2 cellular contexts compared by ENCODE assay signal in the genomic region with DNA sequence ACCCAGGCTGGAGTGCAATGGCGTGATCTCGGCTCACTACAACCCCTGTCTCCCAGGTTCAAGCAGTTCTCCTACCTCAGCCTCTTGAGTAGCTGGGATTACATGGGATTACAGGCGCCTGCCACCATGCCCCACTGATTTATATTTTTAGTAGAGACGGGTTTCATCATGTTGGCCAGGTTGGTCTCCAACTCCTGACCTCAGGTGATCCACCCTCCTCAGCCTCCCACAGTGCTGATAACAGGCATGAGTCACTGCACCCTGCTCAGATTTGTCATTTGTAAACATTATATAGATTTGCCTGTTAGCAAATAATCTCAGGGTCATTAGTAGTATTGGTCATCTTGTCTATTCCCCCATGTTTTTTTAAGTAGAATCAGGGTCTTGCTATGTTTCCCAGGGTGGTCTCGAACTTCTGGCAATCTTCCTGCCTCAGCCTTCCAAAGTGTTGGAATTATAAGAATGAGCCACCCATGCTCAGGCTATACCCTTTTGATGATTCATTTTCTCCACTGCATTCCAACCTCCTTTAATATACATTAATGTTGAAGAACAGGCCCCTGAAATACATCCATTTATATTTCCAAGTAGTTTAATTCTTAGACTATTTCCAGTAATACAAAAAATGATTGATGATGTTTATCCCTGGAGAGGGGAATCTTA.
TF ChIP-seq lines count a peak whose summit lies in the region.

No MANE protein-coding gene starts in this region.

TF ChIP-seq in SK-N-SH treated with all-trans-retinoic acid at 6 μM for 48 hours, 23 proteins besides CTCF, POLR2A, EP300 and RAD21:
- TF ChIP-seq, protein P1, sequence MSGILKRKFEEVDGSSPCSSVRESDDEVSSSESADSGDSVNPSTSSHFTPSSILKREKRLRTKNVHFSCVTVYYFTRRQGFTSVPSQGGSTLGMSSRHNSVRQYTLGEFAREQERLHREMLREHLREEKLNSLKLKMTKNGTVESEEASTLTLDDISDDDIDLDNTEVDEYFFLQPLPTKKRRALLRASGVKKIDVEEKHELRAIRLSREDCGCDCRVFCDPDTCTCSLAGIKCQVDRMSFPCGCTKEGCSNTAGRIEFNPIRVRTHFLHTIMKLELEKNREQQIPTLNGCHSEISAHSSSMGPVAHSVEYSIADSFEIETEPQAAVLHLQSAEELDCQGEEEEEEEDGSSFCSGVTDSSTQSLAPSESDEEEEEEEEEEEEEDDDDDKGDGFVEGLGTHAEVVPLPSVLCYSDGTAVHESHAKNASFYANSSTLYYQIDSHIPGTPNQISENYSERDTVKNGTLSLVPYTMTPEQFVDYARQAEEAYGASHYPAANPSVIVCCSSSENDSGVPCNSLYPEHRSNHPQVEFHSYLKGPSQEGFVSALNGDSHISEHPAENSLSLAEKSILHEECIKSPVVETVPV (CRISPR knock-in tag; IDR thresholded peaks at IDR 0.05) = no peak
- TF ChIP-seq ISL1 (CRISPR knock-in tag; IDR thresholded peaks at IDR 0.05) (peak; percentile 33; the same call in 1 of the 2 replicates), ZC3H10 (CRISPR knock-in tag; IDR thresholded peaks at IDR 0.05) (no peak), TOX (CRISPR knock-in tag; IDR thresholded peaks at IDR 0.05; ENCODE audit: borderline replicate concordance) (no peak)

TF ChIP-seq in SK-N-SH, 30 proteins besides CTCF, POLR2A, EP300 and RAD21 (continued from another document):
- TF ChIP-seq, protein P2, sequence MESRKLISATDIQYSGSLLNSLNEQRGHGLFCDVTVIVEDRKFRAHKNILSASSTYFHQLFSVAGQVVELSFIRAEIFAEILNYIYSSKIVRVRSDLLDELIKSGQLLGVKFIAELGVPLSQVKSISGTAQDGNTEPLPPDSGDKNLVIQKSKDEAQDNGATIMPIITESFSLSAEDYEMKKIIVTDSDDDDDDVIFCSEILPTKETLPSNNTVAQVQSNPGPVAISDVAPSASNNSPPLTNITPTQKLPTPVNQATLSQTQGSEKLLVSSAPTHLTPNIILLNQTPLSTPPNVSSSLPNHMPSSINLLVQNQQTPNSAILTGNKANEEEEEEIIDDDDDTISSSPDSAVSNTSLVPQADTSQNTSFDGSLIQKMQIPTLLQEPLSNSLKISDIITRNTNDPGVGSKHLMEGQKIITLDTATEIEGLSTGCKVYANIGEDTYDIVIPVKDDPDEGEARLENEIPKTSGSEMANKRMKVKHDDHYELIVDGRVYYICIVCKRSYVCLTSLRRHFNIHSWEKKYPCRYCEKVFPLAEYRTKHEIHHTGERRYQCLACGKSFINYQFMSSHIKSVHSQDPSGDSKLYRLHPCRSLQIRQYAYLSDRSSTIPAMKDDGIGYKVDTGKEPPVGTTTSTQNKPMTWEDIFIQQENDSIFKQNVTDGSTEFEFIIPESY (IDR thresholded peaks at IDR 0.05; ENCODE audit: borderline replicate concordance, low read depth) = no peak
- no peak for TF ChIP-seq FOSL2 (IDR thresholded peaks at IDR 0.05; ENCODE audit: borderline replicate concordance, low read depth)
- no peak for TF ChIP-seq YY1 (IDR thresholded peaks at IDR 0.05; ENCODE audit: low read depth)
- no peak for TF ChIP-seq POLR2AphosphoS5 (IDR thresholded peaks at IDR 0.05; ENCODE audit: low read depth, low read length)
- TF ChIP-seq ELF1 (IDR thresholded peaks at IDR 0.05) = no peak
- no peak for TF ChIP-seq RFX5 (IDR thresholded peaks at IDR 0.05; ENCODE audit: low read length)
- TF ChIP-seq EZH2phosphoT487 (IDR thresholded peaks at IDR 0.05; ENCODE audit: borderline replicate concordance, low read depth) = no peak
- no peak for TF ChIP-seq MEF2A (IDR thresholded peaks at IDR 0.05; ENCODE audit: borderline replicate concordance, low read depth)
- TF ChIP-seq, protein P3, sequence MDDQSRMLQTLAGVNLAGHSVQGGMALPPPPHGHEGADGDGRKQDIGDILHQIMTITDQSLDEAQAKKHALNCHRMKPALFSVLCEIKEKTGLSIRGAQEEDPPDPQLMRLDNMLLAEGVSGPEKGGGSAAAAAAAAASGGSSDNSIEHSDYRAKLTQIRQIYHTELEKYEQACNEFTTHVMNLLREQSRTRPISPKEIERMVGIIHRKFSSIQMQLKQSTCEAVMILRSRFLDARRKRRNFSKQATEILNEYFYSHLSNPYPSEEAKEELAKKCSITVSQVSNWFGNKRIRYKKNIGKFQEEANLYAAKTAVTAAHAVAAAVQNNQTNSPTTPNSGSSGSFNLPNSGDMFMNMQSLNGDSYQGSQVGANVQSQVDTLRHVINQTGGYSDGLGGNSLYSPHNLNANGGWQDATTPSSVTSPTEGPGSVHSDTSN (IDR thresholded peaks at IDR 0.05) = no peak
- TF ChIP-seq GABPA (IDR thresholded peaks at IDR 0.05; ENCODE audit: low read depth) = no peak
